17 cellular contexts compared by ENCODE assay signal in the genomic region with DNA sequence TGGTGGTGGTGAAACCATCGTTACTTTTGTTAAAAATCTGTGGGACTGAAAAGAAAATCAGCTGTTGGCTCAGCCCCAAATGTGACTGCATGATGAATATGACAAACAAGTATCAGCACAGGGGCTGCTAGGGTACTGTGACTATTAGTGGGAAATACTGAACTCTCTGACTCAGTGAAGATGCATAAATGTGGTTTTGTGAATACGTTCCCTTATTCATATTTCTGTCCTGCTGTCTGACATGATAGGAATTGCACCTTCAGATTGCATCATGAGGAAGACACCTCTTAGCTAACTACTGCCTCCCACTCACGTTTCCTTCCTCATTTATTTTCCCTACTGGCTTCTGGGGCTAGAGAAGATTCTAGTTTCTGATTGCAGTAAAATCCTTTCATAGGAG. TPM values are rescaled to one million over a fixed set of nuclear protein-coding genes. Genes with fewer than 3 reads are reported as not detected.
A peak's percentile ranks its signal among the peaks of the same experiment; 100 is the strongest.
DNase-seq lines count a peak whose midpoint lies in the region; ATAC-seq and TF ChIP-seq lines count a peak whose summit lies in the region.
"Had no signal": no experiment of that assay in that cellular context is flagged by ENCODE, and none has a peak within 500 bp of the region (broad histone marks: within the 10 kb centered on the region; RNA-seq: fewer than 3 reads in every experiment).

No MANE protein-coding gene starts in this region.

- H3K4me3 ChIP-seq in choroid plexus epithelial cell (ENCODE audit: low read depth, low read length) = no peak overlapping the region
- H3K4me3 ChIP-seq in spleen = peak overlapping the region in 1 of 8 donors; percentile 3
- H3K4me3 ChIP-seq: GM12878, vagina had no signal

- H3K4me3 Mint-ChIP-seq in activated naive CD8-positive, alpha-beta T cell treated with anti-CD3 and anti-CD28 coated beads, Interleukin-2, amount 50 U/mL, for 24 hours = no peak overlapping the region
- no peak overlapping the region for H3K4me3 Mint-ChIP-seq in activated naive CD8-positive, alpha-beta T cell treated with anti-CD3 and anti-CD28 coated beads for 36 hours

- peak overlapping the region in 6 of 8 donors; percentile 2 to 82 (median 64) for H3K27ac ChIP-seq in spleen
- H3K27ac ChIP-seq: vagina had no signal

- DNase-seq in activated naive CD8-positive, alpha-beta T cell treated with anti-CD3 and anti-CD28 coated beads, Interleukin-2, amount 50 U/mL, for 24 hours = no peak
- DNase-seq in activated naive CD8-positive, alpha-beta T cell treated with anti-CD3 and anti-CD28 coated beads for 36 hours = no peak
- DNase-seq in NOMO-1 (lab: John Stamatoyannopoulos, UW; ENCODE audit: unreplicated experiment in 2 of 2) = peak; percentile 57 to 77
- DNase-seq in choroid plexus epithelial cell (ENCODE audit: low read depth) = peak; percentile 39
- no peak for DNase-seq in spleen
- DNase-seq in GDM1 (lab: John Stamatoyannopoulos, UW) = no peak
- no peak for DNase-seq in KG1 (lab: John Stamatoyannopoulos, UW)
- DNase-seq in NCI-H1092 (lab: John Stamatoyannopoulos, UW) = no peak
- DNase-seq: activated CD4-positive, alpha-beta T cell treated with anti-CD3 and anti-CD28 coated beads, Interleukin-2, amount 50 U/mL, for 4 hours; central memory CD4-positive, alpha-beta T cell; hippocampal formation; Karpas-422 had no signal

- WGBS in spleen, 5 donors = 16 to 40% (median 27%) methylated on average over 3 of the region's 3 CpGs

- H3K9me3 ChIP-seq in spleen = peaks cover 2 to 27% (median 21%) of the 10 kb centered on the region in 8 donors
- H3K9me3 ChIP-seq: vagina had no signal

- peaks cover 0 to 12% (median 0%) of the 10 kb centered on the region in 6 donors for H3K4me1 ChIP-seq in spleen
- H3K4me1 ChIP-seq: vagina had no signal

- H3K27me3 Mint-ChIP-seq in activated naive CD8-positive, alpha-beta T cell treated with anti-CD3 and anti-CD28 coated beads, Interleukin-2, amount 50 U/mL, for 24 hours = peaks cover 3% of the 10 kb centered on the region
- H3K27me3 Mint-ChIP-seq in activated naive CD8-positive, alpha-beta T cell treated with anti-CD3 and anti-CD28 coated beads for 36 hours = peaks cover 3% of the 10 kb centered on the region

- no peak overlapping the region for H3K27ac Mint-ChIP-seq in activated naive CD8-positive, alpha-beta T cell treated with anti-CD3 and anti-CD28 coated beads, Interleukin-2, amount 50 U/mL, for 24 hours
- H3K27ac Mint-ChIP-seq in activated naive CD8-positive, alpha-beta T cell treated with anti-CD3 and anti-CD28 coated beads for 36 hours = no peak overlapping the region

- H3K27me3 ChIP-seq in spleen (replicated peaks in 1 of 7) = no peaks in the 10 kb centered on the region
- H3K27me3 ChIP-seq: vagina had no signal

- H3K4me1 Mint-ChIP-seq in activated naive CD8-positive, alpha-beta T cell treated with anti-CD3 and anti-CD28 coated beads, Interleukin-2, amount 50 U/mL, for 24 hours = peaks cover 10% of the 10 kb centered on the region
- peaks cover 7% of the 10 kb centered on the region for H3K4me1 Mint-ChIP-seq in activated naive CD8-positive, alpha-beta T cell treated with anti-CD3 and anti-CD28 coated beads for 36 hours

- no peak for TF ChIP-seq CTCF in choroid plexus epithelial cell (conservative IDR thresholded peaks at IDR 0.05; ENCODE audit: low read depth, low read length)
- TF ChIP-seq CTCF in spleen (IDR thresholded peaks at IDR 0.05 in 8 of 11, conservative IDR thresholded peaks at IDR 0.05 in 3 of 11) = peak in 1 of 11 experiments; percentile 22

- H3K36me3 Mint-ChIP-seq in activated naive CD8-positive, alpha-beta T cell treated with anti-CD3 and anti-CD28 coated beads, Interleukin-2, amount 50 U/mL, for 24 hours (ENCODE audit: low read depth) = no peaks in the 10 kb centered on the region
- H3K36me3 Mint-ChIP-seq in activated naive CD8-positive, alpha-beta T cell treated with anti-CD3 and anti-CD28 coated beads for 36 hours = no peaks in the 10 kb centered on the region

- intact Hi-C loops in spleen (cut with DNase I; ENCODE audit: low total_unique reads) = no loop called here

- no peak for TF ChIP-seq POLR2A in spleen (IDR thresholded peaks at IDR 0.05)

- peak; percentile 84 for ATAC-seq in activated naive CD8-positive, alpha-beta T cell treated with anti-CD3 and anti-CD28 coated beads, Interleukin-2, amount 50 U/mL, for 24 hours
- ATAC-seq: GM12878 had no signal

- peaks cover 21% of the 10 kb centered on the region for H3K9me3 Mint-ChIP-seq in activated naive CD8-positive, alpha-beta T cell treated with anti-CD3 and anti-CD28 coated beads, Interleukin-2, amount 50 U/mL, for 24 hours
- peaks cover 17% of the 10 kb centered on the region for H3K9me3 Mint-ChIP-seq in activated naive CD8-positive, alpha-beta T cell treated with anti-CD3 and anti-CD28 coated beads for 36 hours

- H3K36me3 ChIP-seq in spleen = no peaks in the 10 kb centered on the region
- H3K36me3 ChIP-seq: vagina had no signal

RNA-seq across cellular contexts. Expression of a gene that starts 1.4 kb away (rescaled TPM):
- not detected for total RNA-seq in activated naive CD8-positive, alpha-beta T cell treated with anti-CD3 and anti-CD28 coated beads for 36 hours
- 1 to 10 TPM in 5 of 7 donors, under 1 TPM in 2; 0.41 to 5.8 (median 1.5) TPM for total RNA-seq in spleen
- polyA plus RNA-seq in spleen = under 1 TPM; 0.09 to 0.48 (median 0.27) TPM
- total RNA-seq: epithelial cell of proximal tubule; GM12878; lung microvascular endothelial cell; T-helper 1 cell treated with Interleukin-12 subunit alpha and Interleukin-12 subunit beta and Interleukin-4 antibody, amounts not matched to agents 30 ng/mL and 1 ng/mL, for 36 hours had no signal
- polyA plus RNA-seq: GM12878 had no signal

RNA-seq across cellular contexts. Expression of a gene that starts 28.2 kb away (rescaled TPM):
- total RNA-seq in activated naive CD8-positive, alpha-beta T cell treated with anti-CD3 and anti-CD28 coated beads for 36 hours = not detected
- not detected for total RNA-seq in spleen
- polyA plus RNA-seq in spleen = not detected
- total RNA-seq: epithelial cell of proximal tubule; GM12878; lung microvascular endothelial cell; T-helper 1 cell treated with Interleukin-12 subunit alpha and Interleukin-12 subunit beta and Interleukin-4 antibody, amounts not matched to agents 30 ng/mL and 1 ng/mL, for 36 hours; vagina had no signal
- polyA plus RNA-seq: GM12878 had no signal

RNA-seq across cellular contexts. Expression of a gene that starts 29.2 kb away (rescaled TPM):
- total RNA-seq in activated naive CD8-positive, alpha-beta T cell treated with anti-CD3 and anti-CD28 coated beads for 36 hours = not detected
- total RNA-seq in spleen = not detected
- polyA plus RNA-seq in spleen = not detected
- total RNA-seq: epithelial cell of proximal tubule; GM12878; lung microvascular endothelial cell; T-helper 1 cell treated with Interleukin-12 subunit alpha and Interleukin-12 subunit beta and Interleukin-4 antibody, amounts not matched to agents 30 ng/mL and 1 ng/mL, for 36 hours; vagina had no signal
- polyA plus RNA-seq: GM12878 had no signal

RNA-seq across cellular contexts. Expression of a gene that starts 50.3 kb away (rescaled TPM):
- under 1 TPM; 0.04 to 0.08 TPM for total RNA-seq in activated naive CD8-positive, alpha-beta T cell treated with anti-CD3 and anti-CD28 coated beads for 36 hours
- 100 to 1,000 TPM in 1 of 7 donors, 10 to 100 TPM in 6; 28.8 to 143 (median 67.5) TPM for total RNA-seq in spleen
- 1 to 10 TPM in 2 of 3 donors, under 1 TPM in 1; 0.26 to 1.8 (median 1.0) TPM for polyA plus RNA-seq in spleen
- total RNA-seq: epithelial cell of proximal tubule; lung microvascular endothelial cell; T-helper 1 cell treated with Interleukin-12 subunit alpha and Interleukin-12 subunit beta and Interleukin-4 antibody, amounts not matched to agents 30 ng/mL and 1 ng/mL, for 36 hours had no signal

Comparison
In these comparisons a context has a peak if more than half of its experiments do, and no peak if none do; other contexts are left out.
1. DNase-seq: peak in NOMO-1 (2 of 2) and choroid plexus epithelial cell (single experiment); none in activated naive CD8-positive, alpha-beta T cell treated with anti-CD3 and anti-CD28 coated beads, Interleukin-2, amount 50 U/mL, for 24 hours (single experiment), activated naive CD8-positive, alpha-beta T cell treated with anti-CD3 and anti-CD28 coated beads for 36 hours (single experiment), spleen (single experiment), GDM1 (single experiment), KG1 (single experiment) and NCI-H1092 (single experiment).